In the genomic region with DNA sequence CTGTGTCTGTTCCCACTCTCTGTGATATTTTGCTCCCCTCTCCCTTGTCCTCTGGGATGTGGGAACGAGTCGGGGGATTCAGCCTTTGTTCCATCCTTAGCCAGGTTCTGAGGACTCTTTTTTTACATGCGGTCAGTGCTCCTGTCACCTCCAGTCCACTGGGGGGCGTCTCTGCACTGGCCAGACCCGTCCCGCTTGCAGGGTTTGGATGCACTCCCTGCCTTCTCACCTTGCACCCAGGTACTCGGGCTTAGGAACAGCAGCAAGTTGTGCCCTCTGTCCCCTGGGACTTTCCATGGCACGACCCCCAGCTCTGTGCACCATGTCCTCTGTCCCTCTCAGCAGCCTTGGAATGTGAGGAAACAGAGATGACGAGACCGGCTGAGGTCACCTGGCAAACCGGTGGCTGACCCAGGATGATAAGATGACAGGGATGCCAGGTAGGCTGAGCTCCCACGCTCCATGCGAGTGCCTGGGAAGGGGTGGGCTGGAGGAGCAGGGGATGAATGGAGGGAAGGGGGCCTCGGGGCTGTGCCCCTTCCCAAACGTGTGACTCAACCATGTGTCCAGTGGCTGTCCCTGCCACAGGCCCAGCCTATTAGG, we compare ENCODE assay signal across 8 cellular contexts. TPM values are rescaled to one million over a fixed set of nuclear protein-coding genes. Genes with fewer than 3 reads are reported as not detected.
DNase-seq lines count a peak whose midpoint lies in the region; ATAC-seq and TF ChIP-seq lines count a peak whose summit lies in the region.

No MANE protein-coding gene starts in this region.

- no peak overlapping the region for H3K27ac ChIP-seq in foreskin keratinocyte

- peaks cover 46% of the 10 kb centered on the region for H3K27me3 Mint-ChIP-seq in progenitor cell of endocrine pancreas

- TF ChIP-seq CTCF in foreskin keratinocyte (conservative IDR thresholded peaks at IDR 0.05) (peak; percentile 75), progenitor cell of endocrine pancreas (IDR thresholded peaks at IDR 0.05; ENCODE audit: unreplicated experiment) (peak; percentile 75)

- H3K27me3 ChIP-seq in foreskin keratinocyte: peaks cover 39% of the 10 kb centered on the region

- DNase-seq in SIG-M5 treated with dmso at 0.1 percent for 504 hours (lab: John Stamatoyannopoulos, UW; ENCODE audit: unreplicated experiment): peak; percentile 53
- DNase-seq in SIG-M5 (lab: John Stamatoyannopoulos, UW): no peak
- peak; percentile 71 for DNase-seq in NCI-H82 (lab: John Stamatoyannopoulos, UW)
- DNase-seq in activated T-cell treated with anti-CD3 and anti-CD28 coated beads for 48 hours (ENCODE audit: low read depth): peak; percentile 41
- peak; percentile 10 to 17 for DNase-seq in foreskin keratinocyte
- peak; percentile 55 for DNase-seq in progenitor cell of endocrine pancreas (ENCODE audit: low spot score, unreplicated experiment)

- no peak overlapping the region for H3K4me3 Mint-ChIP-seq in progenitor cell of endocrine pancreas (ENCODE audit: low read depth)

- H3K27ac Mint-ChIP-seq in progenitor cell of endocrine pancreas: no peak overlapping the region

- no peaks in the 10 kb centered on the region for H3K36me3 Mint-ChIP-seq in progenitor cell of endocrine pancreas (ENCODE audit: insufficient read depth)

- peak; percentile 71 for ATAC-seq in foreskin keratinocyte
- ATAC-seq in HG02763 (IDR thresholded peaks at IDR 0.05; ENCODE audit: unreplicated experiment): no peak
- ATAC-seq in GM21447 (IDR thresholded peaks at IDR 0.05; ENCODE audit: unreplicated experiment): no peak

- H3K9me3 Mint-ChIP-seq in progenitor cell of endocrine pancreas (ENCODE audit: low read depth): no peaks in the 10 kb centered on the region

- peaks cover 8% of the 10 kb centered on the region for H3K4me1 Mint-ChIP-seq in progenitor cell of endocrine pancreas (ENCODE audit: low read depth)

- no peaks in the 10 kb centered on the region for H3K4me1 ChIP-seq in foreskin keratinocyte

RNA-seq across cellular contexts. Expression of a gene that starts 27.3 kb away (rescaled TPM):
- total RNA-seq in foreskin keratinocyte (not detected in 2 replicates), progenitor cell of endocrine pancreas (0.09 and 0.17 TPM in 2 replicates)
- not detected in 2 replicates for polyA plus RNA-seq in foreskin keratinocyte
